In genomic region chr19:1524972-1525325, GRCh38 we compare ENCODE assay signal across 1 cellular context.
TF ChIP-seq lines count a peak whose summit lies in the region.

No MANE protein-coding gene starts in this region.

TF ChIP-seq in HepG2, 621 proteins besides CTCF, POLR2A, EP300 and RAD21:
- TF ChIP-seq AKAP8 (CRISPR knock-in tag; IDR thresholded peaks at IDR 0.05): 0 out of 2 replicates have a peak, but pooled peaks have one; percentile 10
- peak; percentile 13; the same call in 1 of the 2 replicates for TF ChIP-seq KDM2A (CRISPR knock-in tag; IDR thresholded peaks at IDR 0.05; ENCODE audit: borderline replicate concordance, low read depth)
- no peak for TF ChIP-seq ZNF780A (CRISPR knock-in tag; IDR thresholded peaks at IDR 0.05)
- peak; percentile 83 for TF ChIP-seq ZNF646 (CRISPR knock-in tag; IDR thresholded peaks at IDR 0.05)
